ENCODE assay signal across 8 cellular contexts in genomic region chr2:132037527-132038178, GRCh38.
DNase-seq lines count a peak whose midpoint lies in the region; ATAC-seq and TF ChIP-seq lines count a peak whose summit lies in the region.

No MANE protein-coding gene starts in this region.

- H3K4me3 ChIP-seq in cardiac fibroblast (replicated peaks in 1 of 2; ENCODE audit: low read depth in 2 of 2, low read length in 2 of 2) (peak overlapping the region; percentile 49 to 54), lower lobe of right lung (peak overlapping the region; percentile 39), aorta (ENCODE audit: low read length in 2 of 2) (peak overlapping the region; percentile 40 to 43)

- H2BK12ac ChIP-seq in H9 (ENCODE audit: insufficient read length, low read depth, low read length): no peak overlapping the region

- H3K4ac ChIP-seq in H9 (ENCODE audit: low read depth, low read length): no peak overlapping the region

- no peaks in the 10 kb centered on the region for H3K79me2 ChIP-seq in H9 (ENCODE audit: insufficient read depth, low read length)

- TF ChIP-seq CTCF in H9 (conservative IDR thresholded peaks at IDR 0.05) (peak; percentile 25; the same call in 1 of the 3 replicates), cardiac fibroblast (IDR thresholded peaks at IDR 0.05; ENCODE audit: low read depth, low read length) (no peak), lower lobe of right lung (IDR thresholded peaks at IDR 0.05) (no peak)

- H4K20me1 ChIP-seq in H9 (ENCODE audit: control insufficient read depth, insufficient read depth, insufficient read length): no peaks in the 10 kb centered on the region

- H4K91ac ChIP-seq in H9 (ENCODE audit: insufficient read length, low read depth, low read length): no peak overlapping the region

- peaks cover 3 to 4% of the 10 kb centered on the region in 2 experiments; a peak in 2 of 5 replicates for H3K9me3 Mint-ChIP-seq in H9

- H3K27ac ChIP-seq in H9 (ENCODE audit: insufficient read length, low read depth, low read length) (no peak overlapping the region), lower lobe of right lung (no peak overlapping the region), aorta (ENCODE audit: low read depth in 1 of 2, low read length in 2 of 2) (no peak overlapping the region)

- no peaks in the 10 kb centered on the region for H3K79me1 ChIP-seq in H9 (ENCODE audit: insufficient read depth, low read depth, low read length, poor library complexity, severe bottlenecking)

- H3K36me3 ChIP-seq in lower lobe of right lung (no peaks in the 10 kb centered on the region), aorta (ENCODE audit: control insufficient read depth in 1 of 2, insufficient read depth in 2 of 2, low read length in 1 of 2) (no peaks in the 10 kb centered on the region)

- intact Hi-C loops in lower lobe of right lung (cut with DNase I): no loop called here
- intact Hi-C loops in aorta (cut with DNase I): no loop called here

- no peaks in the 10 kb centered on the region for H3K4me1 ChIP-seq in H9 (ENCODE audit: insufficient read depth, low read length)
- no peaks in the 10 kb centered on the region for H3K4me1 ChIP-seq in lower lobe of right lung
- no peaks in the 10 kb centered on the region for H3K4me1 ChIP-seq in aorta (ENCODE audit: control insufficient read depth in 1 of 2, insufficient read depth in 2 of 2, low read length in 2 of 2)

- H2BK20ac ChIP-seq in H9 (ENCODE audit: low read depth, low read length, poor library complexity, severe bottlenecking): no peak overlapping the region

- H3K18ac ChIP-seq in H9 (ENCODE audit: insufficient read length, low read depth, low read length): no peak overlapping the region

- H2AK5ac ChIP-seq in H9 (ENCODE audit: insufficient read length, low read length): no peak overlapping the region

- H3K27ac Mint-ChIP-seq in H9: no peak overlapping the region

- H2BK120ac ChIP-seq in H9 (ENCODE audit: low read depth, low read length, poor library complexity, severe bottlenecking): no peak overlapping the region

- H2AFZ ChIP-seq in H9 (ENCODE audit: low read length): no peak overlapping the region

- peaks cover 11% of the 10 kb centered on the region for H3K27me3 Mint-ChIP-seq in H9 (ENCODE audit: low read depth)

- peaks cover 4% of the 10 kb centered on the region for H3K23me2 ChIP-seq in H9 (ENCODE audit: insufficient read length, low read depth, low read length, poor library complexity, severe bottlenecking)

- H3T11ph ChIP-seq in H9 (ENCODE audit: low read length): no peak overlapping the region

- ATAC-seq in lower lobe of right lung (peak in 1 of 2 donors; percentile 28), aorta (ENCODE audit: low FRiP score) (no peak), GM21423 (IDR thresholded peaks at IDR 0.05; ENCODE audit: unreplicated experiment) (no peak), HG03432 (IDR thresholded peaks at IDR 0.05; ENCODE audit: unreplicated experiment) (no peak), HG03097 (IDR thresholded peaks at IDR 0.05; ENCODE audit: low FRiP score, unreplicated experiment) (no peak)

- peak overlapping the region; percentile 77 to 86 for H3K4me3 Mint-ChIP-seq in H9

- H3K4me1 Mint-ChIP-seq in H9: peaks cover 5% of the 10 kb centered on the region in 2 experiments

- H3K56ac ChIP-seq in H9 (ENCODE audit: insufficient read length, low read depth, low read length): no peak overlapping the region

- H3K14ac ChIP-seq in H9 (ENCODE audit: insufficient read depth, low read length): no peak overlapping the region

- no peak overlapping the region for H2BK15ac ChIP-seq in H9 (ENCODE audit: low read depth, low read length)

- H3K4me2 ChIP-seq in H9 (ENCODE audit: insufficient read depth, insufficient read length, low read length): peak overlapping the region; percentile 42

- no peak overlapping the region for H3K9ac ChIP-seq in H9 (ENCODE audit: extremely low read depth, insufficient read length, low read length)

- no peak overlapping the region for H3K23ac ChIP-seq in H9 (ENCODE audit: insufficient read length, low read depth, low read length)

- no peaks in the 10 kb centered on the region for H3K9me3 ChIP-seq in H9 (ENCODE audit: control insufficient read depth, low read depth, low read length)
- H3K9me3 ChIP-seq in lower lobe of right lung: no peaks in the 10 kb centered on the region
- no peaks in the 10 kb centered on the region for H3K9me3 ChIP-seq in aorta (ENCODE audit: control insufficient read depth, low read length)

- H3K27me3 ChIP-seq in H9 (ENCODE audit: insufficient read depth, low read length) (peaks cover 4% of the 10 kb centered on the region; the same call in 1 of the 2 replicates), lower lobe of right lung (ENCODE audit: low read depth) (peaks cover 32% of the 10 kb centered on the region), aorta (ENCODE audit: control insufficient read depth in 1 of 2, insufficient read depth in 2 of 2, low read length in 1 of 2) (peaks cover 0 to 2% of the 10 kb centered on the region in 2 donors)

- H2BK5ac ChIP-seq in H9 (ENCODE audit: insufficient read length, low read length): no peak overlapping the region

- no peak overlapping the region for H4K5ac ChIP-seq in H9 (ENCODE audit: insufficient read length, low read depth, low read length)

- H3K36me3 Mint-ChIP-seq in H9 (ENCODE audit: insufficient read depth in 1 of 3, low read depth in 3 of 3): no peaks in the 10 kb centered on the region

- DNase-seq in AG08395 (ENCODE audit: low spot score) (peak; percentile 1), H9 (peak; percentile 68), cardiac fibroblast (ENCODE audit: low read depth in 2 of 2) (peak in 1 of 2 donors; percentile 1), lower lobe of right lung (peak; percentile 38), aorta (peak; percentile 36 to 69)

- no CpG with 5 or more reads among the region's 53 CpGs for WGBS in H9 (ENCODE audit: extremely low coverage, insufficient read length, low lambda C conversion rate)
- WGBS in aorta, 2 donors: 1 to 4% methylated on average over 34 to 53 of the region's 53 CpGs

- H4K8ac ChIP-seq in H9 (replicated peaks; ENCODE audit: insufficient read length, low read depth, low read length): no peak overlapping the region
